Comparison of ENCODE assay signal across 15 cellular contexts in genomic region chr17:49690256-49690655, GRCh38. TPM values are rescaled to one million over a fixed set of nuclear protein-coding genes. Genes with fewer than 3 reads are reported as not detected.
DNase-seq lines count a peak whose midpoint lies in the region; ATAC-seq and TF ChIP-seq lines count a peak whose summit lies in the region.
"Had no signal": no experiment of that assay in that cellular context is flagged by ENCODE, and none has a peak within 500 bp of the region (broad histone marks: within the 10 kb centered on the region; RNA-seq: fewer than 3 reads in every experiment).

No MANE protein-coding gene starts in this region.

- no peak overlapping the region for H3K4me3 Mint-ChIP-seq in CD4-positive, alpha-beta T cell
- H3K4me3 Mint-ChIP-seq in naive thymus-derived CD8-positive, alpha-beta T cell: peak overlapping the region in 8 of 10 donors; percentile 45 to 94 (median 60)
- no peak overlapping the region for H3K4me3 Mint-ChIP-seq in Calu3 (ENCODE audit: low read depth, unreplicated experiment)

- H3K9me3 ChIP-seq in CD4-positive, alpha-beta T cell (ENCODE audit: control insufficient read depth, low read length): no peaks in the 10 kb centered on the region
- no peaks in the 10 kb centered on the region for H3K9me3 ChIP-seq in esophagus squamous epithelium

- peaks cover 3 to 40% (median 20%) of the 10 kb centered on the region in 3 donors for H3K4me1 ChIP-seq in esophagus squamous epithelium

- peaks cover 52% of the 10 kb centered on the region for H3K4me1 Mint-ChIP-seq in CD4-positive, alpha-beta T cell (ENCODE audit: low read depth)
- H3K4me1 Mint-ChIP-seq in naive thymus-derived CD8-positive, alpha-beta T cell: peaks cover 45 to 65% (median 58%) of the 10 kb centered on the region in 4 donors
- peaks cover 24% of the 10 kb centered on the region for H3K4me1 Mint-ChIP-seq in Calu3 (ENCODE audit: low read depth, unreplicated experiment)

- in situ Hi-C loops in G401 (cut with HindIII; ENCODE audit: low sequenced_read_pairs): no loop called here

- H3K27me3 Mint-ChIP-seq in CD4-positive, alpha-beta T cell: no peaks in the 10 kb centered on the region
- H3K27me3 Mint-ChIP-seq in naive thymus-derived CD8-positive, alpha-beta T cell: no peaks in the 10 kb centered on the region
- peaks cover 26% of the 10 kb centered on the region for H3K27me3 Mint-ChIP-seq in Calu3 (ENCODE audit: unreplicated experiment)

- no peak for TF ChIP-seq POLR2A in esophagus squamous epithelium (IDR thresholded peaks at IDR 0.05)

- peak overlapping the region; percentile 31 for H3K27ac Mint-ChIP-seq in CD4-positive, alpha-beta T cell
- H3K27ac Mint-ChIP-seq in naive thymus-derived CD8-positive, alpha-beta T cell: peak overlapping the region; percentile 48 to 89 (median 76)
- no peak overlapping the region for H3K27ac Mint-ChIP-seq in Calu3 (ENCODE audit: unreplicated experiment)

- POLR2A ChIA-PET in CD4-positive, alpha-beta T cell (lab: Charles Lee): interaction anchor here (0.8 kb wide), 1 partner anchor 13 kb away, joined by 4 read pairs; no protein-coding TSS in a partner anchor
- POLR2A ChIA-PET in naive thymus-derived CD8-positive, alpha-beta T cell (lab: Charles Lee): interaction anchor here (0.6 to 6.0 kb wide), 4 partner anchors 12 to 103 kb away, joined by 3 to 60 read pairs (median 4); partner anchors contain the start of gene SPOP

- no peak for TF ChIP-seq CTCF in CD4-positive, alpha-beta T cell (IDR thresholded peaks at IDR 0.05)
- no peak for TF ChIP-seq CTCF in esophagus squamous epithelium (IDR thresholded peaks at IDR 0.05)
- no peak for TF ChIP-seq CTCF in Calu3 (IDR thresholded peaks at IDR 0.05; ENCODE audit: unreplicated experiment)

- H3K27ac ChIP-seq in CD4-positive, alpha-beta T cell (ENCODE audit: low read depth, low read length): no peak overlapping the region
- H3K27ac ChIP-seq in esophagus squamous epithelium: peak overlapping the region; percentile 57 to 85 (median 73)

- no peaks in the 10 kb centered on the region for H3K36me3 ChIP-seq in esophagus squamous epithelium

- BruUV-seq in Calu3 (replicated peaks; lab: Mats Ljungman, UMichigan): no TSS peak

- DNase-seq in CD4-positive, alpha-beta T cell: no peak
- DNase-seq in G401 (ENCODE audit: low spot score): peak; percentile 82
- no peak for DNase-seq in esophagus squamous epithelium (lab: John Stamatoyannopoulos, UW)
- DNase-seq in naive thymus-derived CD8-positive, alpha-beta T cell: no peak
- no peak for DNase-seq in posterior vena cava (ENCODE audit: low spot score)
- no peak for DNase-seq in LoVo (ENCODE audit: low spot score)
- DNase-seq in Calu3: no peak
- DNase-seq: activated CD4-positive, alpha-beta T cell treated with anti-CD3 and anti-CD28 coated beads, Interleukin-2, amount 50 U/mL, for 48 hours; activated naive CD4-positive, alpha-beta T cell treated with Interleukin-2 at 50 U/mL for 16 hours; activated T-cell treated with anti-CD3 and anti-CD28 coated beads for 4 hours; GM23248; hippocampal formation; NCI-H2029 had no signal

- ATAC-seq in CD4-positive, alpha-beta T cell (ENCODE audit: poor library complexity): no peak
- ATAC-seq in naive thymus-derived CD8-positive, alpha-beta T cell: no peak
- no peak for ATAC-seq in GM21576 (IDR thresholded peaks at IDR 0.05; ENCODE audit: unreplicated experiment)

- WGBS in esophagus squamous epithelium, 2 donors: 56 to 66% methylated on average over 2 of the region's 2 CpGs

- CTCF ChIA-PET in CD4-positive, alpha-beta T cell (lab: Charles Lee): no interaction called here
- CTCF ChIA-PET in Calu3 (lab: Charles Lee): interaction anchor here (1.2 kb wide), 1 partner anchor 16 kb away, joined by 6 read pairs; no protein-coding TSS in a partner anchor

- intact Hi-C loops in CD4-positive, alpha-beta T cell (cut with DNase I, micrococcal nuclease): loop anchor here in 1 of 2 experiments (5.0 to 10.0 kb wide), 4 partner anchors 75 to 305 kb away; partner anchors contain the start of genes DLX3, NGFR and PHB1
- intact Hi-C loops in esophagus squamous epithelium (cut with DNase I): no loop called here
- intact Hi-C loops in posterior vena cava (cut with DNase I): loop anchor here in 1 of 2 donors (10.0 kb wide), 1 partner anchor 1775 kb away; no protein-coding TSS in a partner anchor
- intact Hi-C loops in Calu3 (cut with micrococcal nuclease; ENCODE audit: unreplicated experiment): loop anchor here (10.0 kb wide), 1 partner anchor 255 kb away; no protein-coding TSS in a partner anchor

- no peaks in the 10 kb centered on the region for H3K9me3 Mint-ChIP-seq in CD4-positive, alpha-beta T cell
- H3K9me3 Mint-ChIP-seq in naive thymus-derived CD8-positive, alpha-beta T cell: no peaks in the 10 kb centered on the region
- no peaks in the 10 kb centered on the region for H3K9me3 Mint-ChIP-seq in Calu3 (ENCODE audit: low read depth, unreplicated experiment)
- H3K9me3 Mint-ChIP-seq: neural crest cell had no signal

- H3K4me3 ChIP-seq in esophagus squamous epithelium: no peak overlapping the region
- H3K4me3 ChIP-seq: GM23248 had no signal

- H3K36me3 Mint-ChIP-seq in CD4-positive, alpha-beta T cell (ENCODE audit: low read depth): peaks cover 5% of the 10 kb centered on the region
- peaks cover 0 to 3% (median 0%) of the 10 kb centered on the region in 3 donors for H3K36me3 Mint-ChIP-seq in naive thymus-derived CD8-positive, alpha-beta T cell
- no peaks in the 10 kb centered on the region for H3K36me3 Mint-ChIP-seq in Calu3 (ENCODE audit: insufficient read depth, unreplicated experiment)

- H3K27me3 ChIP-seq in CD4-positive, alpha-beta T cell (ENCODE audit: control insufficient read depth, insufficient read depth, low read length): no peaks in the 10 kb centered on the region
- no peaks in the 10 kb centered on the region for H3K27me3 ChIP-seq in esophagus squamous epithelium

RNA-seq across cellular contexts. Expression of gene SPOP, which starts 12.4 kb away (rescaled TPM):
- 10 to 100 TPM; 38.7 to 41.5 TPM for total RNA-seq in CD4-positive, alpha-beta T cell
- 158 and 200 TPM in 2 replicates for total RNA-seq in G401 (2014; rRNA removed; shearing (Covaris generic))
- total RNA-seq in esophagus squamous epithelium (10 to 100 TPM; 18.1 to 67.5 (median 36.5) TPM), posterior vena cava (100 to 1,000 TPM; 117 to 130 TPM), Calu3 (2022) (79.0 and 79.9 TPM in 2 replicates)
- 10 to 100 TPM; 91.0 to 92.0 TPM for total RNA-seq in naive thymus-derived CD8-positive, alpha-beta T cell
- 100 to 1,000 TPM in 2 of 3 donors, 10 to 100 TPM in 1; 75.9 to 126 (median 103) TPM for polyA plus RNA-seq in naive thymus-derived CD8-positive, alpha-beta T cell

RNA-seq across cellular contexts. Expression of gene SLC35B1, which starts 17.5 kb away (rescaled TPM):
- total RNA-seq in CD4-positive, alpha-beta T cell: 10 to 100 TPM; 44.0 to 46.8 TPM
- 65.5 and 66.2 TPM in 2 replicates for total RNA-seq in G401 (2014; rRNA removed; shearing (Covaris generic))
- total RNA-seq in esophagus squamous epithelium (10 to 100 TPM; 32.4 to 68.5 (median 36.2) TPM), posterior vena cava (10 to 100 TPM; 28.1 to 33.3 TPM), Calu3 (2022) (117 and 127 TPM in 2 replicates)
- 10 to 100 TPM; 38.8 to 39.7 TPM for total RNA-seq in naive thymus-derived CD8-positive, alpha-beta T cell
- polyA plus RNA-seq in naive thymus-derived CD8-positive, alpha-beta T cell: 10 to 100 TPM; 20.3 to 27.4 (median 21.8) TPM

Comparison
In these comparisons a context has a peak if more than half of its experiments do, and no peak if none do; other contexts are left out.
1. H3K4me3 Mint-ChIP-seq: peak in naive thymus-derived CD8-positive, alpha-beta T cell (8 of 10); none in CD4-positive, alpha-beta T cell (single experiment) and Calu3 (single experiment).